Comparison of ENCODE assay signal across 10 cellular contexts in genomic region chr4:151045907-151046306, GRCh38. TPM values are rescaled to one million over a fixed set of nuclear protein-coding genes. Genes with fewer than 3 reads are reported as not detected.
A peak's percentile ranks its signal among the peaks of the same experiment; 100 is the strongest.
DNase-seq lines count a peak whose midpoint lies in the region; ATAC-seq, FAIRE-seq and TF ChIP-seq lines count a peak whose summit lies in the region.
"Had no signal": no experiment of that assay in that cellular context is flagged by ENCODE, and none has a peak within 500 bp of the region (broad histone marks: within the 10 kb centered on the region; RNA-seq: fewer than 3 reads in every experiment).

No MANE protein-coding gene starts in this region.

- H3K9me3 ChIP-seq in NT2/D1 (ENCODE audit: insufficient read depth, low read length) (no peaks in the 10 kb centered on the region), kidney (ENCODE audit: control insufficient read depth in 1 of 2, low read length in 2 of 2) (no peaks in the 10 kb centered on the region)
- H3K9me3 ChIP-seq: gastrocnemius medialis had no signal

- H3K36me3 ChIP-seq in NT2/D1 (ENCODE audit: insufficient read depth, insufficient read length, low read length) (no peaks in the 10 kb centered on the region), kidney (ENCODE audit: control insufficient read depth in 1 of 2, insufficient read depth in 2 of 2, low read length in 2 of 2) (no peaks in the 10 kb centered on the region)
- H3K36me3 ChIP-seq: gastrocnemius medialis had no signal

- in situ Hi-C loops in G401 (cut with HindIII; ENCODE audit: low sequenced_read_pairs) = no loop called here

- DNase-seq in G401 (ENCODE audit: low spot score) (peak; percentile 11), HuH-7 (ENCODE audit: low spot score) (peak; percentile 59), NT2/D1 (ENCODE audit: low read depth, low spot score) (peak; percentile 9), kidney (no peak), HCEC 1CT (no peak), occipital lobe (lab: John Stamatoyannopoulos, UW) (no peak)
- DNase-seq in activated CD4-positive, alpha-beta memory T cell treated with anti-CD3 and anti-CD28 coated beads, Interleukin-2, amount 10 ng/mL, durations not matched to agents 7 days and 5 days = no peak
- DNase-seq: gastrocnemius medialis; stimulated activated CD4-positive, alpha-beta T cell treated with anti-CD3 and anti-CD28 coated beads, Interleukin-2, amount 100 ng/mL, for 48 hours had no signal

- no peak for FAIRE-seq in kidney (lab: Jason Lieb, UNC)

- H3K4me1 Mint-ChIP-seq in activated CD4-positive, alpha-beta memory T cell treated with anti-CD3 and anti-CD28 coated beads, Interleukin-2, amount 10 ng/mL, durations not matched to agents 7 days and 5 days = no peaks in the 10 kb centered on the region

- peak; percentile 4 for TF ChIP-seq CTCF in kidney (IDR thresholded peaks at IDR 0.05; ENCODE audit: borderline replicate concordance, extremely low read depth, insufficient read depth)

- H3K9ac ChIP-seq in NT2/D1 (ENCODE audit: insufficient read length, low read depth) = no peak overlapping the region
- H3K9ac ChIP-seq in kidney (ENCODE audit: low read length in 2 of 2) = no peak overlapping the region

- no peaks in the 10 kb centered on the region for H3K27me3 Mint-ChIP-seq in activated CD4-positive, alpha-beta memory T cell treated with anti-CD3 and anti-CD28 coated beads, Interleukin-2, amount 10 ng/mL, durations not matched to agents 7 days and 5 days

- no peaks in the 10 kb centered on the region for H3K9me3 Mint-ChIP-seq in activated CD4-positive, alpha-beta memory T cell treated with anti-CD3 and anti-CD28 coated beads, Interleukin-2, amount 10 ng/mL, durations not matched to agents 7 days and 5 days

- POLR2A ChIA-PET in activated CD4-positive, alpha-beta memory T cell treated with anti-CD3 and anti-CD28 coated beads, Interleukin-2, amount 10 ng/mL, durations not matched to agents 7 days and 5 days (lab: Charles Lee) = no interaction called here

- H3K36me3 Mint-ChIP-seq in activated CD4-positive, alpha-beta memory T cell treated with anti-CD3 and anti-CD28 coated beads, Interleukin-2, amount 10 ng/mL, durations not matched to agents 7 days and 5 days (ENCODE audit: low read depth) = no peaks in the 10 kb centered on the region

- intact Hi-C loops in kidney (cut with DNase I) = no loop called here

- H3K4me1 ChIP-seq in NT2/D1 (ENCODE audit: insufficient read depth, insufficient read length) (peaks cover 5% of the 10 kb centered on the region), kidney (ENCODE audit: control insufficient read depth in 1 of 2, insufficient read depth in 1 of 2, low read depth in 1 of 2, low read length in 2 of 2) (no peaks in the 10 kb centered on the region)
- H3K4me1 ChIP-seq: gastrocnemius medialis had no signal

- no peak overlapping the region for H3K4me3 Mint-ChIP-seq in activated CD4-positive, alpha-beta memory T cell treated with anti-CD3 and anti-CD28 coated beads, Interleukin-2, amount 10 ng/mL, durations not matched to agents 7 days and 5 days

- no peak for ATAC-seq in HG03460 (IDR thresholded peaks at IDR 0.05; ENCODE audit: unreplicated experiment)
- ATAC-seq: gastrocnemius medialis had no signal

- no peak overlapping the region for H3K27ac Mint-ChIP-seq in activated CD4-positive, alpha-beta memory T cell treated with anti-CD3 and anti-CD28 coated beads, Interleukin-2, amount 10 ng/mL, durations not matched to agents 7 days and 5 days

- H3K4me3 ChIP-seq in NT2/D1 (ENCODE audit: insufficient read length, low read depth) = no peak overlapping the region
- no peak overlapping the region for H3K4me3 ChIP-seq in kidney (ENCODE audit: low read length in 2 of 2)
- H3K4me3 ChIP-seq: gastrocnemius medialis had no signal

- CTCF ChIA-PET in activated CD4-positive, alpha-beta memory T cell treated with anti-CD3 and anti-CD28 coated beads, Interleukin-2, amount 10 ng/mL, durations not matched to agents 7 days and 5 days (lab: Charles Lee) = no interaction called here

- no peak overlapping the region for H3K27ac ChIP-seq in kidney (ENCODE audit: low read depth in 2 of 2, low read length in 2 of 2)
- H3K27ac ChIP-seq: gastrocnemius medialis had no signal

- no peaks in the 10 kb centered on the region for H3K27me3 ChIP-seq in NT2/D1 (ENCODE audit: insufficient read depth, insufficient read length)
- H3K27me3 ChIP-seq: gastrocnemius medialis had no signal

RNA-seq across cellular contexts. Expression of gene LRBA, which starts 30.8 kb away (rescaled TPM):
- total RNA-seq in G401 (2014; rRNA removed; shearing (Covaris generic)) = 35.9 and 71.7 TPM in 2 replicates
- total RNA-seq in kidney = 76.7 TPM
- 20.3 TPM for polyA plus RNA-seq in kidney (ENCODE audit: insufficient read depth, low read depth, low replicate concordance)
- total RNA-seq in activated CD4-positive, alpha-beta memory T cell treated with anti-CD3 and anti-CD28 coated beads, Interleukin-2, amount 10 ng/mL, durations not matched to agents 7 days and 5 days = 10 to 100 TPM; 42.4 to 45.2 TPM
- 25.3 TPM for total RNA-seq in occipital lobe

RNA-seq across cellular contexts. Expression of gene RPS3A, which starts 53.5 kb away (rescaled TPM):
- total RNA-seq in G401 (2014; rRNA removed; shearing (Covaris generic)) = 6,098 and 6,385 TPM in 2 replicates
- 1,658 TPM for total RNA-seq in kidney
- polyA plus RNA-seq in kidney (ENCODE audit: insufficient read depth, low read depth, low replicate concordance) = 2,406 TPM
- 1,000 to 10,000 TPM; 1,515 to 1,526 TPM for total RNA-seq in activated CD4-positive, alpha-beta memory T cell treated with anti-CD3 and anti-CD28 coated beads, Interleukin-2, amount 10 ng/mL, durations not matched to agents 7 days and 5 days
- 2,521 TPM for total RNA-seq in occipital lobe

Comparison
In these comparisons a context has a peak if more than half of its experiments do, and no peak if none do; other contexts are left out.
1. DNase-seq: peak in G401 (single experiment), HuH-7 (single experiment) and NT2/D1 (single experiment); none in kidney (single experiment), activated CD4-positive, alpha-beta memory T cell treated with anti-CD3 and anti-CD28 coated beads, Interleukin-2, amount 10 ng/mL, durations not matched to agents 7 days and 5 days (single experiment), HCEC 1CT (single experiment) and occipital lobe (single experiment).